ENCODE assay signal across 8 cellular contexts in the genomic region with DNA sequence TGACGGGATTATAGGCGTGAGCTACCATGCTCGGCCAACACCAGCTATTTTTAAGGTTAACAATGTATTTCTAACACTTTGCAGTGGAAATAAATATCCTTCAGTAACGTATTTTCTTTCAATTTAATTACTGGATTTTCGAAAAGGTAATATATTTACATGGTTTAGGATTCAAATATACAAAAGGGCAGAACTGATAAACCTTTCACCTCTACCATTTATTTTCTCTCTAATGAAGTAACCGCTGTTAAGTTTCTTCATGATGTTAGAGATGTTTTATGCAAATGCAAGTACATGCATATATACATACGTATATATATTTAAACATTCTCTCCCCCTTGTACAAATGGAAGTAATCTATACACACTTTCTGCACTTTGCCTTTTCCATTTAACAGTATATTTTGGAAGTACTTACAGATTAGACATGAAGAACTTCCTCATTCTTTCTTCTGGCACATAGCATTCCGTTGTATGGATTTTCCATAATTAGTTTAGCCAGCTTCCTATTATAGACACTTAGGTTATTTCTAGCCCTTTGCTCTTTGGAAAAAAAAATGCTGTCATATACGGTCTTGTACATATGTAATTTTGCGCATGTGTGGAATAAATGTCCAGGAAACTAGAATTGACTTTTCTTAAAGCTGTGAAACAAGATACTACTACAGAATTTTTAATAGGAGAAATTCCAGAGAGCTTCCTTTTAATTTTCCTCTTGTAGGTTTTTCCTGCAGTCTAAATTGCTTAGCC. TPM values are rescaled to one million over a fixed set of nuclear protein-coding genes. Genes with fewer than 3 reads are reported as not detected.
A peak's percentile ranks its signal among the peaks of the same experiment; 100 is the strongest.
DNase-seq lines count a peak whose midpoint lies in the region; ATAC-seq and TF ChIP-seq lines count a peak whose summit lies in the region.

No MANE protein-coding gene starts in this region.

- peaks cover 59% of the 10 kb centered on the region for H3K36me3 Mint-ChIP-seq in effector memory CD8-positive, alpha-beta T cell (ENCODE audit: insufficient read depth)

- no peak for TF ChIP-seq EP300 in ovary (IDR thresholded peaks at IDR 0.05)

- no peaks in the 10 kb centered on the region for H3K79me2 ChIP-seq in PC-3 (ENCODE audit: low read length)

- no peak for TF ChIP-seq POLR2A in ovary (IDR thresholded peaks at IDR 0.05)

- ATAC-seq in PC-3 (peak; percentile 0; the same call in 1 of the 2 replicates), GM18517 (IDR thresholded peaks at IDR 0.05; ENCODE audit: unreplicated experiment) (no peak)
- no peak for ATAC-seq in effector memory CD8-positive, alpha-beta T cell (replicated peaks)

- no peaks in the 10 kb centered on the region for H3K9me2 ChIP-seq in PC-3 (replicated peaks; ENCODE audit: low read length)

- TF ChIP-seq CTCF in cardiac muscle cell (IDR thresholded peaks at IDR 0.05; ENCODE audit: low read depth, low read length) (no peak), PC-3 (conservative IDR thresholded peaks at IDR 0.05; ENCODE audit: low read depth, low read length) (no peak), ovary (IDR thresholded peaks at IDR 0.05) (no peak)

- H3K9ac ChIP-seq in PC-3 (ENCODE audit: low read length): peak overlapping the region; percentile 8; the same call in 1 of the 2 replicates

- no peaks in the 10 kb centered on the region for H3K9me3 Mint-ChIP-seq in effector memory CD8-positive, alpha-beta T cell

- H3K4me3 ChIP-seq in cardiac muscle cell (peak overlapping the region; percentile 67), PC-3 (ENCODE audit: low read length) (peak overlapping the region; percentile 79), ovary (peak overlapping the region; percentile 44)

- H3K4me2 ChIP-seq in PC-3 (ENCODE audit: low read length): peak overlapping the region; percentile 91

- H3K36me3 ChIP-seq in cardiac muscle cell: no peaks in the 10 kb centered on the region
- no peaks in the 10 kb centered on the region for H3K36me3 ChIP-seq in PC-3 (ENCODE audit: low read depth, low read length)
- no peaks in the 10 kb centered on the region for H3K36me3 ChIP-seq in ovary

- H3K27me3 Mint-ChIP-seq in effector memory CD8-positive, alpha-beta T cell: peaks cover 0 to 9% of the 10 kb centered on the region in 2 donors

- BruUV-seq in PC-3 (replicated peaks; lab: Mats Ljungman, UMichigan): no TSS peak

- CTCF ChIA-PET in PC-3 (lab: Charles Lee): no interaction called here

- DNase-seq in cardiac muscle cell (ENCODE audit: low read depth in 1 of 2, low spot score in 1 of 2) (no peak), cardiac septum (ENCODE audit: low spot score) (no peak), PC-3 (no peak), ovary (no peak), posterior cingulate gyrus (no peak), GOT3 (lab: John Stamatoyannopoulos, UW) (no peak)
- DNase-seq in effector memory CD8-positive, alpha-beta T cell: no peak

- H2AFZ ChIP-seq in PC-3 (ENCODE audit: low read length): peak overlapping the region; percentile 65

- H3K9me3 ChIP-seq in cardiac muscle cell (ENCODE audit: low read depth): no peaks in the 10 kb centered on the region
- H3K9me3 ChIP-seq in PC-3 (ENCODE audit: low read length): no peaks in the 10 kb centered on the region
- no peaks in the 10 kb centered on the region for H3K9me3 ChIP-seq in ovary

- H3K4me3 Mint-ChIP-seq in effector memory CD8-positive, alpha-beta T cell: peak overlapping the region; percentile 97 to 99

- peak overlapping the region; percentile 100 for H3K27ac Mint-ChIP-seq in effector memory CD8-positive, alpha-beta T cell

- POLR2A ChIA-PET in PC-3 (lab: Charles Lee; ENCODE audit: unreplicated experiment): interaction anchor here (0.5 to 1.4 kb wide), 2 partner anchors 15 to 284 kb away, joined by 7 to 11 read pairs; no protein-coding TSS in a partner anchor

- H3K4me1 ChIP-seq in cardiac muscle cell (ENCODE audit: low read depth) (no peaks in the 10 kb centered on the region), PC-3 (ENCODE audit: insufficient read depth, low read length) (peaks cover 11% of the 10 kb centered on the region; the same call in 1 of the 2 replicates), ovary (ENCODE audit: insufficient read depth) (no peaks in the 10 kb centered on the region)

- intact Hi-C loops in cardiac septum (cut with DNase I): no loop called here
- intact Hi-C loops in PC-3 (cut with micrococcal nuclease): no loop called here
- intact Hi-C loops in ovary (cut with DNase I): no loop called here
- intact Hi-C loops in posterior cingulate gyrus (cut with DNase I): loop anchor here (5.0 kb wide), 1 partner anchor 79 kb away; a partner anchor contains a TSS

- 2 to 3% (median 3%) methylated on average over 10 of the region's 10 CpGs for WGBS in ovary, 3 donors

- H3K27me3 ChIP-seq in cardiac muscle cell (no peaks in the 10 kb centered on the region), PC-3 (ENCODE audit: low read length) (no peaks in the 10 kb centered on the region), ovary (no peaks in the 10 kb centered on the region)

- peaks cover 30 to 37% of the 10 kb centered on the region in 2 donors for H3K4me1 Mint-ChIP-seq in effector memory CD8-positive, alpha-beta T cell (ENCODE audit: low read depth in 2 of 2)

- H3F3A ChIP-seq in PC-3 (ENCODE audit: low read length, unreplicated experiment): peaks cover 6% of the 10 kb centered on the region

- no peaks in the 10 kb centered on the region for H4K20me1 ChIP-seq in PC-3 (ENCODE audit: low read length)

- peak overlapping the region; percentile 77 for H3K27ac ChIP-seq in cardiac muscle cell
- H3K27ac ChIP-seq in PC-3 (ENCODE audit: low read length): no peak overlapping the region
- H3K27ac ChIP-seq in ovary: peak overlapping the region in 1 of 2 donors; percentile 93

RNA-seq across cellular contexts. Expression of a gene that starts 14.9 kb away (rescaled TPM):
- total RNA-seq in cardiac muscle cell (0.18 TPM in 1 of 2 replicates, not detected in the other), cardiac septum (73.8 TPM), PC-3 (2014; rRNA removed) (not detected in 2 replicates), ovary (not detected)
- polyA plus RNA-seq in cardiac muscle cell (not detected in 2 replicates), ovary (not detected)

RNA-seq across cellular contexts. Expression of a gene that starts 40.0 kb away (rescaled TPM):
- total RNA-seq in cardiac muscle cell (190 and 260 TPM in 2 replicates), cardiac septum (689 TPM), PC-3 (2014; rRNA removed) (45.3 and 66.6 TPM in 2 replicates), ovary (1,000 to 10,000 TPM in 1 of 7 donors, 100 to 1,000 TPM in 6; 335 to 1,406 (median 617) TPM)
- polyA plus RNA-seq in cardiac muscle cell (172 and 303 TPM in 2 replicates), ovary (1,000 to 10,000 TPM in 1 of 2 donors, 100 to 1,000 TPM in 1; 570 to 1,154 TPM)

Comparison
In these comparisons a context has a peak if more than half of its experiments do, and no peak if none do; other contexts are left out.
1. RNA of a gene that starts 14.9 kb away (total RNA-seq): 73.8 TPM in cardiac septum (single experiment); 0.18 TPM in cardiac muscle cell, not detected in PC-3 and not detected in ovary; every median in the first group is over 10 times any median in the second.
2. Peak in every context shown above with its lines, with median percentiles within 50 percentile points of each other: H3K4me3 ChIP-seq.